In genomic region chr17:15660077-15660476, GRCh38 we compare ENCODE assay signal across 1 cellular context.
TF ChIP-seq lines count a peak whose summit lies in the region.

No MANE protein-coding gene starts in this region.

TF ChIP-seq in WTC11, 78 proteins besides CTCF, POLR2A, EP300 and RAD21 (continued from another document):
- TF ChIP-seq ARID4B (CRISPR knock-in tag; IDR thresholded peaks at IDR 0.05; ENCODE audit: borderline replicate concordance) = no peak
- TF ChIP-seq FOXK1 (CRISPR knock-in tag; IDR thresholded peaks at IDR 0.05) = no peak
TF ChIP-seq in WTC11: peak in this region for 0.
